33 cellular contexts compared by ENCODE assay signal in the genomic region with DNA sequence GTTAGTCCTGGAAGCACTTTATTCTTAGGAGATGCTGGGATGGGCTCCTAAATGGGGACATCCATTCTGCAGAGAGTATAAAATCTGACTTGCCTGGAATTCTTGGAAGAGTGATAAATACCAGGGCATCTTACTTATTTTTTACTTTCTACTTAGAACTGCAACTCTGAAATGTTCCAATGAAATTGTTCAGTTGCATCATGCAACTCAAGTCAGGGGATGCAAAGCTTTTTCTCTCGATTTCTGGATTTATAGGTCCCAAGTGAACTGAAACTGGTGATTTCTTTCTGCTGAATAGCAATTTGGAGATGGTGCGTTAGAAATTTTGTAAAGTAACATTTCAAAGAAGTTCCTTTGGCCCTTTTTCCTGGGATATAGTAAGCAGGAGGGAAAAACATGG.
"Had no signal": no experiment of that assay in that cellular context is flagged by ENCODE, and none has a peak within 500 bp of the region (broad histone marks: within the 10 kb centered on the region; RNA-seq: fewer than 3 reads in every experiment).

No MANE protein-coding gene starts in this region.

- H3K36me3 ChIP-seq: adrenal gland, esophagus muscularis mucosa, gastrocnemius medialis, heart left ventricle, WERI-Rb-1 had no signal

- FAIRE-seq: colon had no signal

- H3K27ac ChIP-seq: adrenal gland, body of pancreas, esophagus muscularis mucosa, foreskin keratinocyte, gastrocnemius medialis, heart left ventricle, WERI-Rb-1 had no signal

- DNase-seq: activated B cell treated with CpG ODN at 0.5 μM for 24 hours; activated CD4-positive, alpha-beta T cell treated with anti-CD3 and anti-CD28 coated beads for 48 hours; activated CD4-positive, alpha-beta T cell treated with anti-CD3 and anti-CD28 coated beads, Interleukin-2, amount 50 U/mL, for 1 hour; activated CD4-positive, alpha-beta T cell treated with anti-CD3 and anti-CD28 coated beads, Interleukin-2, amount 50 U/mL, for 48 hours; activated CD8-positive, alpha-beta memory T cell treated with anti-CD3 and anti-CD28 coated beads for 24 hours; activated CD8-positive, alpha-beta T cell treated with anti-CD3 and anti-CD28 coated beads for 36 hours; activated effector memory CD4-positive, alpha-beta T cell treated with Interleukin-2 at 50 U/mL for 16 hours; activated gamma-delta T cell treated with Interleukin-2 at 50 U/mL for 16 hours; activated naive CD4-positive, alpha-beta T cell treated with anti-CD3 and anti-CD28 coated beads, Interleukin-2, amount 50 U/mL, for 16 hours; activated naive CD4-positive, alpha-beta T cell treated with Interleukin-2 at 50 U/mL for 16 hours; activated T-cell treated with anti-CD3 and anti-CD28 coated beads, Interleukin-2, amount 50 U/mL, for 4 hours; adrenal gland; amygdala; aorta; body of pancreas; caudate nucleus; cortex of kidney; dermis blood vessel endothelial cell; effector CD4-positive, alpha-beta T cell; effector memory CD8-positive, alpha-beta T cell; erythroblast; foreskin keratinocyte; gastrocnemius medialis; glutamatergic neuron; heart left ventricle; T-helper 1 cell; T-helper 17 cell; T1000; WERI-Rb-1 had no signal

- H3K9me3 ChIP-seq: adrenal gland, body of pancreas, esophagus muscularis mucosa, gastrocnemius medialis, heart left ventricle had no signal

- H3K4me3 ChIP-seq: adrenal gland, body of pancreas, esophagus muscularis mucosa, gastrocnemius medialis, heart left ventricle had no signal

- H3K4me1 ChIP-seq: body of pancreas, esophagus muscularis mucosa, foreskin keratinocyte, gastrocnemius medialis had no signal

- H3K27me3 ChIP-seq: adrenal gland, body of pancreas, esophagus muscularis mucosa, foreskin keratinocyte, gastrocnemius medialis, heart left ventricle had no signal

- ATAC-seq: activated CD4-positive, CD25-positive, alpha-beta regulatory T cell treated with anti-CD3 and anti-CD28 coated beads, Interleukin-2, amount 50 U/mL, for 24 hours; activated CD8-positive, alpha-beta T cell treated with anti-CD3 and anti-CD28 coated beads for 36 hours; activated T-cell treated with anti-CD3 and anti-CD28 coated beads, Interleukin-2, amount 50 U/mL, for 4 hours; activated T-helper 17 cell treated with anti-CD3 and anti-CD28 coated beads, Interleukin-2, amount 50 U/mL, for 72 hours; body of pancreas; effector memory CD8-positive, alpha-beta T cell; foreskin keratinocyte; gastrocnemius medialis; heart left ventricle; T-helper 17 cell had no signal
